Comparison of ENCODE assay signal across 8 cellular contexts in genomic region chrX:103831803-103832544, GRCh38. TPM values are rescaled to one million over a fixed set of nuclear protein-coding genes. Genes with fewer than 3 reads are reported as not detected.
DNase-seq lines count a peak whose midpoint lies in the region; ATAC-seq lines count a peak whose summit lies in the region.

Gene RAB9B (minus strand): TSS chrX:103832257. CDS start chrX:103825784, 6,473 bp downstream.

- peak within 1 kb of the TSS; percentile 27 to 63 for H3K4me3 ChIP-seq in muscle layer of colon (ENCODE audit: low read depth in 1 of 2, low read length in 2 of 2)

- H3K27me3 Mint-ChIP-seq in activated T-cell treated with anti-CD3 and anti-CD28 coated beads, Interleukin-2, amount 50 U/mL, for 24 hours, result peaks cover 52% of the 10 kb centered on the region

- peak within 1 kb of the TSS; percentile 76 for H3K27ac Mint-ChIP-seq in activated T-cell treated with anti-CD3 and anti-CD28 coated beads, Interleukin-2, amount 50 U/mL, for 24 hours

- peak; percentile 89 for ATAC-seq in HG03039 (IDR thresholded peaks at IDR 0.05; ENCODE audit: unreplicated experiment)
- peak; percentile 51 for ATAC-seq in esophagus mucosa
- ATAC-seq in stimulated activated naive CD8-positive, alpha-beta T cell treated with anti-CD3 and anti-CD28 coated beads, Interleukin-15, Interleukin-2, amounts not matched to agents 100 U/mL and 50 U/mL, for 24 hours, result peak; percentile 95

- H3K36me3 ChIP-seq in muscle layer of colon (ENCODE audit: insufficient read depth, low read length), result no peaks in the 10 kb centered on the region

- H3K4me1 Mint-ChIP-seq in activated T-cell treated with anti-CD3 and anti-CD28 coated beads, Interleukin-2, amount 50 U/mL, for 24 hours (ENCODE audit: low read depth), result peaks cover 4% of the 10 kb centered on the region

- no peaks in the 10 kb centered on the region for H3K4me1 ChIP-seq in muscle layer of colon (ENCODE audit: insufficient read depth, low read length)

- no peaks in the 10 kb centered on the region for H3K36me3 Mint-ChIP-seq in activated T-cell treated with anti-CD3 and anti-CD28 coated beads, Interleukin-2, amount 50 U/mL, for 24 hours (ENCODE audit: low read depth)

- no peaks in the 10 kb centered on the region for H3K9me3 Mint-ChIP-seq in activated T-cell treated with anti-CD3 and anti-CD28 coated beads, Interleukin-2, amount 50 U/mL, for 24 hours

- DNase-seq in SKM-1 treated with dmso at 0.1 percent for 144 hours (lab: John Stamatoyannopoulos, UW; ENCODE audit: unreplicated experiment) (peak; percentile 28), SKM-1 (lab: John Stamatoyannopoulos, UW; ENCODE audit: unreplicated experiment) (no peak), NCI-H2227 (lab: John Stamatoyannopoulos, UW; ENCODE audit: unreplicated experiment) (peak; percentile 90)
- DNase-seq in activated T-cell treated with anti-CD3 and anti-CD28 coated beads, Interleukin-2, amount 50 U/mL, for 24 hours, result peak; percentile 76
- peak; percentile 73 for DNase-seq in stimulated activated naive CD8-positive, alpha-beta T cell treated with anti-CD3 and anti-CD28 coated beads, Interleukin-15, Interleukin-2, amounts not matched to agents 100 U/mL and 50 U/mL, for 24 hours

- H3K4me3 Mint-ChIP-seq in activated T-cell treated with anti-CD3 and anti-CD28 coated beads, Interleukin-2, amount 50 U/mL, for 24 hours, result peak within 1 kb of the TSS; percentile 76

- no peak within 1 kb of the TSS for H3K27ac ChIP-seq in muscle layer of colon (ENCODE audit: low read depth, low read length)

- no peaks in the 10 kb centered on the region for H3K9me3 ChIP-seq in muscle layer of colon (ENCODE audit: low read length)

- H3K27me3 ChIP-seq in muscle layer of colon (ENCODE audit: control insufficient read depth in 1 of 2, insufficient read depth in 2 of 2, low read length in 2 of 2), result no peaks in the 10 kb centered on the region

- peak within 1 kb of the TSS; percentile 44 for H3K9ac ChIP-seq in muscle layer of colon (ENCODE audit: low read length)

RNA-seq across cellular contexts. Expression of gene RAB9B, which starts in this region (rescaled TPM):
- total RNA-seq in esophagus mucosa, result 0.16 TPM

Comparison
In these comparisons a context has a peak if more than half of its experiments do, and no peak if none do; other contexts are left out.
1. Peak in ATAC-seq in esophagus mucosa; RNA of the gene not detected or under 1 TPM.